In genomic region chr11:60889869-60890311, GRCh38 we compare ENCODE assay signal across 14 cellular contexts. TPM values are rescaled to one million over a fixed set of nuclear protein-coding genes. Genes with fewer than 3 reads are reported as not detected.
DNase-seq lines count a peak whose midpoint lies in the region; ATAC-seq and TF ChIP-seq lines count a peak whose summit lies in the region.
"Had no signal": no experiment of that assay in that cellular context is flagged by ENCODE, and none has a peak within 500 bp of the region (broad histone marks: within the 10 kb centered on the region; RNA-seq: fewer than 3 reads in every experiment).

No MANE protein-coding gene starts in this region.

- no peaks in the 10 kb centered on the region for H3K9me3 Mint-ChIP-seq in CD8-positive, alpha-beta T cell
- H3K9me3 Mint-ChIP-seq in H9 (no peaks in the 10 kb centered on the region; a peak in 1 of 5 replicates), immature natural killer cell (no peaks in the 10 kb centered on the region)

- no peak overlapping the region for H2BK5ac ChIP-seq in H9 (ENCODE audit: insufficient read length, low read length)

- intact Hi-C loops in CD8-positive, alpha-beta T cell (cut with DNase I, micrococcal nuclease) = loop anchor here in 1 of 2 experiments (5.0 kb wide), 1 partner anchor 113 kb away; no protein-coding TSS in a partner anchor
- intact Hi-C loops in esophagus squamous epithelium (cut with DNase I) = no loop called here

- no peak overlapping the region for H2AK5ac ChIP-seq in H9 (ENCODE audit: insufficient read length, low read length)

- H3K79me2 ChIP-seq in H9 (ENCODE audit: insufficient read depth, low read length) = no peaks in the 10 kb centered on the region

- no peak for TF ChIP-seq CTCF in CD8-positive, alpha-beta T cell (IDR thresholded peaks at IDR 0.05)
- TF ChIP-seq CTCF in H9 (conservative IDR thresholded peaks at IDR 0.05) (no peak), esophagus squamous epithelium (IDR thresholded peaks at IDR 0.05) (no peak)

- no peak overlapping the region for H2BK20ac ChIP-seq in H9 (ENCODE audit: low read depth, low read length, poor library complexity, severe bottlenecking)

- H3K27me3 ChIP-seq in CD8-positive, alpha-beta T cell (ENCODE audit: insufficient read depth, low read length) = no peaks in the 10 kb centered on the region
- no peaks in the 10 kb centered on the region for H3K27me3 ChIP-seq in H9 (ENCODE audit: insufficient read depth, low read length)
- H3K27me3 ChIP-seq in esophagus squamous epithelium = no peaks in the 10 kb centered on the region
- H3K27me3 ChIP-seq: BE2C, SJCRH30 had no signal

- H3K4me1 ChIP-seq in CD8-positive, alpha-beta T cell (ENCODE audit: insufficient read depth, low read length) = no peaks in the 10 kb centered on the region
- H3K4me1 ChIP-seq in H9 (ENCODE audit: insufficient read depth, low read length) = no peaks in the 10 kb centered on the region
- H3K4me1 ChIP-seq in esophagus squamous epithelium = peaks cover 0 to 18% (median 0%) of the 10 kb centered on the region in 3 donors
- H3K4me1 ChIP-seq: BE2C, SJCRH30 had no signal

- H3K27ac Mint-ChIP-seq in CD8-positive, alpha-beta T cell = peak overlapping the region; percentile 64
- H3K27ac Mint-ChIP-seq in H9 = peak overlapping the region in 2 of 3 experiments; percentile 7 to 42; a peak in 5 of 7 replicates
- peak overlapping the region in 4 of 6 donors; percentile 27 to 45 (median 34) for H3K27ac Mint-ChIP-seq in immature natural killer cell

- H3K27ac ChIP-seq in CD8-positive, alpha-beta T cell (ENCODE audit: low read depth, low read length) = no peak overlapping the region
- no peak overlapping the region for H3K27ac ChIP-seq in H9 (ENCODE audit: insufficient read length, low read depth, low read length)
- no peak overlapping the region for H3K27ac ChIP-seq in esophagus squamous epithelium
- H3K27ac ChIP-seq: SJCRH30 had no signal

- H4K5ac ChIP-seq in H9 (ENCODE audit: insufficient read length, low read depth, low read length) = no peak overlapping the region

- H4K8ac ChIP-seq in H9 (replicated peaks; ENCODE audit: insufficient read length, low read depth, low read length) = no peak overlapping the region

- H3K4ac ChIP-seq in H9 (ENCODE audit: low read depth, low read length) = no peak overlapping the region

- no peaks in the 10 kb centered on the region for H3K9me3 ChIP-seq in CD8-positive, alpha-beta T cell (ENCODE audit: low read length)
- H3K9me3 ChIP-seq in H9 (ENCODE audit: control insufficient read depth, low read depth, low read length) (no peaks in the 10 kb centered on the region), esophagus squamous epithelium (no peaks in the 10 kb centered on the region)
- H3K9me3 ChIP-seq: BE2C, SJCRH30 had no signal

- H3K4me3 ChIP-seq in CD8-positive, alpha-beta T cell (ENCODE audit: low read depth, low read length) = no peak overlapping the region
- no peak overlapping the region for H3K4me3 ChIP-seq in esophagus squamous epithelium
- H3K4me3 ChIP-seq: SJCRH30 had no signal

- H3K14ac ChIP-seq in H9 (ENCODE audit: insufficient read depth, low read length) = no peak overlapping the region

- H2BK12ac ChIP-seq in H9 (ENCODE audit: insufficient read length, low read depth, low read length) = no peak overlapping the region

- H3K23me2 ChIP-seq in H9 (ENCODE audit: insufficient read length, low read depth, low read length, poor library complexity, severe bottlenecking) = no peaks in the 10 kb centered on the region

- WGBS in H9 (ENCODE audit: extremely low coverage, insufficient read length, low lambda C conversion rate) = no CpG with 5 or more reads among the region's 6 CpGs
- WGBS in esophagus squamous epithelium, 2 donors = 59 to 64% methylated on average over 6 of the region's 6 CpGs

- peak in 1 of 7 experiments; percentile 42 for DNase-seq in CD8-positive, alpha-beta T cell
- DNase-seq in H9 = no peak
- DNase-seq in immature natural killer cell = no peak
- no peak for DNase-seq in SK-N-DZ (ENCODE audit: low spot score)
- DNase-seq in esophagus squamous epithelium (lab: John Stamatoyannopoulos, UW) = no peak
- DNase-seq in ureter (ENCODE audit: low spot score) = no peak
- DNase-seq: activated CD4-positive, alpha-beta T cell treated with anti-CD3 and anti-CD28 coated beads, Interleukin-2, amount 50 U/mL, for 48 hours; activated gamma-delta T cell; BE2C; MM.1S; NCI-H187 treated with DMSO at 0.1 percent for 48 hours; SJCRH30 had no signal

- H3K56ac ChIP-seq in H9 (ENCODE audit: insufficient read length, low read depth, low read length) = no peak overlapping the region

- no peaks in the 10 kb centered on the region for H3K27me3 Mint-ChIP-seq in CD8-positive, alpha-beta T cell (ENCODE audit: low read depth)
- H3K27me3 Mint-ChIP-seq in H9 (ENCODE audit: low read depth) = no peaks in the 10 kb centered on the region
- H3K27me3 Mint-ChIP-seq in immature natural killer cell (ENCODE audit: low read depth in 3 of 3) = peaks cover 0 to 2% (median 0%) of the 10 kb centered on the region in 3 donors

- no peak overlapping the region for H3K23ac ChIP-seq in H9 (ENCODE audit: insufficient read length, low read depth, low read length)

- no peak overlapping the region for H2AFZ ChIP-seq in H9 (ENCODE audit: low read length)

- no peak for ATAC-seq in CD8-positive, alpha-beta T cell

- no peak overlapping the region for H4K91ac ChIP-seq in H9 (ENCODE audit: insufficient read length, low read depth, low read length)

- H3K9ac ChIP-seq in H9 (ENCODE audit: extremely low read depth, insufficient read length, low read length) = no peak overlapping the region

- H4K20me1 ChIP-seq in H9 (ENCODE audit: control insufficient read depth, insufficient read depth, insufficient read length) = no peaks in the 10 kb centered on the region

- no peak overlapping the region for H3K18ac ChIP-seq in H9 (ENCODE audit: insufficient read length, low read depth, low read length)

- POLR2A ChIA-PET in CD8-positive, alpha-beta T cell (lab: Charles Lee) = interaction anchor here (0.7 kb wide), 1 partner anchor 8 kb away, joined by 3 read pairs; no protein-coding TSS in a partner anchor

- peaks cover 79% of the 10 kb centered on the region for H3K36me3 Mint-ChIP-seq in CD8-positive, alpha-beta T cell
- H3K36me3 Mint-ChIP-seq in H9 (ENCODE audit: insufficient read depth in 1 of 3, low read depth in 3 of 3) = peaks cover 6 to 51% (median 9%) of the 10 kb centered on the region in 3 experiments; a peak in 6 of 7 replicates
- H3K36me3 Mint-ChIP-seq in immature natural killer cell = peaks cover 14 to 30% (median 20%) of the 10 kb centered on the region in 3 donors

- no peak overlapping the region for H2BK120ac ChIP-seq in H9 (ENCODE audit: low read depth, low read length, poor library complexity, severe bottlenecking)

- H3K4me3 Mint-ChIP-seq in CD8-positive, alpha-beta T cell = no peak overlapping the region
- H3K4me3 Mint-ChIP-seq in H9 (no peak overlapping the region; a peak in 1 of 5 replicates), immature natural killer cell (no peak overlapping the region)

- no peak overlapping the region for H3K4me2 ChIP-seq in H9 (ENCODE audit: insufficient read depth, insufficient read length, low read length)

- H3T11ph ChIP-seq in H9 (ENCODE audit: low read length) = no peak overlapping the region

- TF ChIP-seq POLR2A in esophagus squamous epithelium (IDR thresholded peaks at IDR 0.05) = no peak

- no peak overlapping the region for H2BK15ac ChIP-seq in H9 (ENCODE audit: low read depth, low read length)

- H3K4me1 Mint-ChIP-seq in CD8-positive, alpha-beta T cell (ENCODE audit: low read depth) = no peaks in the 10 kb centered on the region
- no peaks in the 10 kb centered on the region for H3K4me1 Mint-ChIP-seq in H9
- H3K4me1 Mint-ChIP-seq in immature natural killer cell = peaks cover 12 to 18% of the 10 kb centered on the region in 2 donors

- H3K79me1 ChIP-seq in H9 (ENCODE audit: insufficient read depth, low read depth, low read length, poor library complexity, severe bottlenecking) = no peaks in the 10 kb centered on the region

- CTCF ChIA-PET in CD8-positive, alpha-beta T cell (lab: Charles Lee) = interaction anchor here (1.4 to 6.7 kb wide), 6 partner anchors 10 to 63 kb away, joined by 3 to 98 read pairs (median 8); no protein-coding TSS in a partner anchor

- H3K36me3 ChIP-seq in CD8-positive, alpha-beta T cell (ENCODE audit: insufficient read depth, low read length) = peaks cover 23% of the 10 kb centered on the region
- peaks cover 3 to 61% (median 15%) of the 10 kb centered on the region in 3 donors for H3K36me3 ChIP-seq in esophagus squamous epithelium

RNA-seq across cellular contexts. Expression of gene PRPF19, which starts 16.5 kb away (rescaled TPM):
- 10 to 100 TPM; 96.1 to 99.4 TPM for total RNA-seq in CD8-positive, alpha-beta T cell
- total RNA-seq in H9 (2021) (130 and 132 TPM in 2 replicates), esophagus squamous epithelium (10 to 100 TPM; 65.0 to 90.2 (median 84.1) TPM), ureter (113 TPM)
- polyA plus RNA-seq in immature natural killer cell = 10 to 100 TPM in 2 of 3 donors, 1 to 10 TPM in 1; 8.9 to 15.2 (median 13.6) TPM
- 123 and 160 TPM in 2 replicates for polyA plus RNA-seq in SK-N-DZ (2014; cell fraction: cytosol; rRNA removed)
- polyA plus RNA-seq in SK-N-DZ (2014; cell fraction: nucleus; rRNA removed) = 62.6 and 67.4 TPM in 2 replicates

RNA-seq across cellular contexts. Expression of gene ZP1, which starts 22.5 kb away (rescaled TPM):
- total RNA-seq in CD8-positive, alpha-beta T cell = not detected
- not detected in 2 replicates for total RNA-seq in H9 (2021)
- not detected for polyA plus RNA-seq in immature natural killer cell
- polyA plus RNA-seq in SK-N-DZ (2014; cell fraction: cytosol; rRNA removed) = not detected in 2 replicates
- polyA plus RNA-seq in SK-N-DZ (2014; cell fraction: nucleus; rRNA removed) = not detected in 2 replicates
- not detected for total RNA-seq in esophagus squamous epithelium
- total RNA-seq in ureter = not detected
- total RNA-seq: NCI-H460, SJCRH30 had no signal

RNA-seq across cellular contexts. Expression of gene TMEM109, which starts 24.1 kb away (rescaled TPM):
- total RNA-seq in CD8-positive, alpha-beta T cell = 10 to 100 TPM; 46.7 to 52.2 TPM
- total RNA-seq in H9 (2021) (36.4 and 38.0 TPM in 2 replicates), esophagus squamous epithelium (100 to 1,000 TPM in 1 of 4 donors, 10 to 100 TPM in 3; 66.7 to 115 (median 89.0) TPM), ureter (86.8 TPM)
- 100 to 1,000 TPM; 292 to 631 (median 400) TPM for polyA plus RNA-seq in immature natural killer cell
- polyA plus RNA-seq in SK-N-DZ (2014; cell fraction: cytosol; rRNA removed) = 32.4 and 34.1 TPM in 2 replicates
- 12.8 and 16.7 TPM in 2 replicates for polyA plus RNA-seq in SK-N-DZ (2014; cell fraction: nucleus; rRNA removed)

RNA-seq across cellular contexts. Expression of gene PTGDR2, which starts 34.1 kb away (rescaled TPM):
- total RNA-seq in CD8-positive, alpha-beta T cell = under 1 TPM; 0.19 to 0.22 TPM
- total RNA-seq in H9 (2021) (0.07 TPM in 1 of 2 replicates, not detected in the other), esophagus squamous epithelium (1 to 10 TPM in 1 of 4 donors, under 1 TPM in 2, not detected in 1; 0.31 to 2.7 (median 0.85) TPM), ureter (0.13 TPM)
- polyA plus RNA-seq in immature natural killer cell = under 1 TPM in 2 of 3 donors, not detected in 1; 0.46 to 0.49 TPM
- polyA plus RNA-seq in SK-N-DZ (2014; cell fraction: cytosol; rRNA removed) = not detected in 2 replicates
- polyA plus RNA-seq in SK-N-DZ (2014; cell fraction: nucleus; rRNA removed) = 0.29 TPM in 1 of 2 replicates, not detected in the other
- total RNA-seq: H4, NCI-H460, SJCRH30 had no signal

RNA-seq across cellular contexts. Expression of gene TMEM132A, which starts 34.4 kb away (rescaled TPM):
- not detected for total RNA-seq in CD8-positive, alpha-beta T cell
- total RNA-seq in H9 (2021) (84.5 and 95.5 TPM in 2 replicates), esophagus squamous epithelium (10 to 100 TPM; 11.8 to 52.7 (median 17.8) TPM), ureter (8.0 TPM)
- not detected for polyA plus RNA-seq in immature natural killer cell
- polyA plus RNA-seq in SK-N-DZ (2014; cell fraction: cytosol; rRNA removed) = 206 and 314 TPM in 2 replicates
- 775 and 968 TPM in 2 replicates for polyA plus RNA-seq in SK-N-DZ (2014; cell fraction: nucleus; rRNA removed)
